In genomic region chr21:31666445-31667010, GRCh38 we compare ENCODE assay signal across 2 cellular contexts.
TF ChIP-seq lines count a peak whose summit lies in the region.

No MANE protein-coding gene starts in this region.

TF ChIP-seq in HEK293, 187 proteins besides CTCF, POLR2A, EP300 and RAD21:
- TF ChIP-seq ZNF660 (tag by site-specific recombination; IDR thresholded peaks at IDR 0.05) (0 out of 2 replicates have a peak, but pooled peaks have one; percentile 12), ZNF621 (tag by site-specific recombination; IDR thresholded peaks at IDR 0.05) (no peak), ZNF544 (tag by site-specific recombination; IDR thresholded peaks at IDR 0.05) (no peak), ZNF239 (tag by site-specific recombination; IDR thresholded peaks at IDR 0.05) (no peak)

TF ChIP-seq in H1, 55 proteins besides CTCF, POLR2A, EP300 and RAD21:
- TF ChIP-seq MAFK (IDR thresholded peaks at IDR 0.05; ENCODE audit: low read depth, low read length), result peak; percentile 63
- no peak for TF ChIP-seq PHF8 (conservative IDR thresholded peaks at IDR 0.05; ENCODE audit: low read depth, low read length)
TF ChIP-seq in H1: peak in this region for 1.
